27 cellular contexts compared by ENCODE assay signal in genomic region chr7:157989611-157990010, GRCh38.
"Had no signal": no experiment of that assay in that cellular context is flagged by ENCODE, and none has a peak within 500 bp of the region (broad histone marks: within the 10 kb centered on the region; RNA-seq: fewer than 3 reads in every experiment).

No MANE protein-coding gene starts in this region.

- H3K4me1 ChIP-seq: ascending aorta, breast epithelium had no signal

- H3K27me3 ChIP-seq: ascending aorta, cardiac muscle cell, dorsolateral prefrontal cortex had no signal

- H3K36me3 ChIP-seq: ascending aorta, breast epithelium, cardiac muscle cell, WERI-Rb-1 had no signal

- DNase-seq: activated B cell treated with CpG ODN at 0.5 μM for 24 hours; activated CD4-positive, alpha-beta T cell treated with anti-CD3 and anti-CD28 coated beads for 48 hours; activated CD4-positive, alpha-beta T cell treated with anti-CD3 and anti-CD28 coated beads, Interleukin-2, amount 50 U/mL, for 1 hour; activated CD4-positive, alpha-beta T cell treated with anti-CD3 and anti-CD28 coated beads, Interleukin-2, amount 50 U/mL, for 48 hours; activated CD8-positive, alpha-beta memory T cell treated with anti-CD3 and anti-CD28 coated beads for 24 hours; activated CD8-positive, alpha-beta T cell treated with anti-CD3 and anti-CD28 coated beads for 36 hours; activated gamma-delta T cell; activated naive CD4-positive, alpha-beta T cell; activated naive CD4-positive, alpha-beta T cell treated with anti-CD3 and anti-CD28 coated beads, Interleukin-2, amount 10 ng/mL, durations not matched to agents 7 days and 5 days; activated naive CD8-positive, alpha-beta T cell treated with anti-CD3 and anti-CD28 coated beads, Interleukin-2, amount 10 ng/mL, durations not matched to agents 7 days and 5 days; activated T-cell treated with anti-CD3 and anti-CD28 coated beads, Interleukin-2, amount 50 U/mL, for 4 hours; dorsolateral prefrontal cortex; effector memory CD4-positive, alpha-beta T cell; endodermal cell; foreskin fibroblast; SW 1271; T-cell; T1000; WERI-Rb-1 had no signal

- H3K4me3 ChIP-seq: ascending aorta, breast epithelium, cardiac muscle cell, coronary artery, dorsolateral prefrontal cortex had no signal

- H3K27ac ChIP-seq: ascending aorta, breast epithelium, cardiac muscle cell, coronary artery, dorsolateral prefrontal cortex, WERI-Rb-1 had no signal

- H3K9me3 ChIP-seq: ascending aorta, breast epithelium had no signal

- ATAC-seq: activated CD4-positive, CD25-positive, alpha-beta regulatory T cell treated with anti-CD3 and anti-CD28 coated beads, Interleukin-2, amount 50 U/mL, for 24 hours; activated CD8-positive, alpha-beta T cell treated with anti-CD3 and anti-CD28 coated beads for 36 hours; activated naive CD4-positive, alpha-beta T cell treated with anti-CD3 and anti-CD28 coated beads, Interleukin-2, amount 50 U/mL, for 72 hours; activated T-cell treated with anti-CD3 and anti-CD28 coated beads, Interleukin-2, amount 50 U/mL, for 4 hours; activated T-helper 17 cell treated with anti-CD3 and anti-CD28 coated beads, Interleukin-2, amount 50 U/mL, for 72 hours; esophagus mucosa; T-cell had no signal
